8 cellular contexts compared by ENCODE assay signal in the genomic region with DNA sequence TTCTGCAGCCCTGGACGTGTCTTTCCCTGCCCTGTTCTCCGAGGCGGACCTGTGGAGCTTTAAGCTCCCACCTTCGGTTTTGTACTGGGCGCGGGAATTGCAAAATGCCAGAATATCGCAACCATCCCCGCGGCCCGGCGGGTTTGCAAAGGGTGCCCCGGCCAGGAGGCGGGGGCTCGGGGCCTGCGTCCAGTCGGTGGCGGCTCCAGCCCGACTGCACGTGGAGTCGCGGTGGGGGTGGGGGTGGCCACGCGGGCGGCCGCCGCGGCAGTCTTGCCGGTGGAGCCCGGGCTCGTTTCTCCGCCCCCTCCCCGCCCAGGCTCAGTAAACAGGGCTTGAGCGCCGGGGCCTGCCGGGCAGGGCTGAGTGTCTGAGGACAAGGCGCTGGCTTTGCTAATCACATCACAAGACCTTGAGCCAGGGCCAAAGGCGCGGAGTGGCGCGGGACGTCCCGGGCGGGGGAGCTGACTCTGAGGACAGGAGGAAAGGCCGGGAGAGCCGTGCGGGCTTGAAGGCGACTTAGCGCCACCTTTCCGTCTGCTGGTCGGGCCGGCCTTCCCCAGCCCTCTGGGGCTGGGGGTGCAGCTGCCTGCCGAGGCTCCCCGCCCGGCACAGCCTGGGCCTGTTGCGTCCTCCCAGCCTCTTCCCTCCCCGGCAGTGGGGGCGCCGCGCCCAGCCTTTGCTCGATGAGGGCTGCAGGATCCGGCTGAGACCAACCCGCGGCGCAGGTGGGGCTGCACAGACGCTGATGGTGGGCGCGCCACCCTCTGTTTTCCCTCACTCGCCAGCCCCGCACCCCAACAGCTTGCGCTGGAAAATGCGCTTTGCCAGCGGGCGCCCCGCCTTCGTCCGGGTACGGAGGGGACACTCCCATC. TPM values are rescaled to one million over a fixed set of nuclear protein-coding genes. Genes with fewer than 3 reads are reported as not detected.
DNase-seq lines count a peak whose midpoint lies in the region; ATAC-seq, FAIRE-seq and TF ChIP-seq lines count a peak whose summit lies in the region.

No MANE protein-coding gene starts in this region.

- peak overlapping the region; percentile 88 for H3K4me3 Mint-ChIP-seq in activated T-helper 2 cell treated with anti-CD3 and anti-CD28 coated beads, Interferon-gamma antibody, Interleukin-2, Interleukin-4, amounts not matched to agents 10 μg/mL and 5 μg/mL and 100 μg/mL, durations not matched to agents 14 hours and 24 hours and 36 hours (ENCODE audit: low read depth)
- peak overlapping the region; percentile 98 for H3K4me3 Mint-ChIP-seq in natural killer cell

- TF ChIP-seq CTCF in AG10803 (conservative IDR thresholded peaks at IDR 0.05; ENCODE audit: low read length): no peak
- no peak for TF ChIP-seq CTCF in natural killer cell (IDR thresholded peaks at IDR 0.05)

- H3K27ac Mint-ChIP-seq in activated T-helper 2 cell treated with anti-CD3 and anti-CD28 coated beads, Interferon-gamma antibody, Interleukin-2, Interleukin-4, amounts not matched to agents 10 μg/mL and 5 μg/mL and 100 μg/mL, durations not matched to agents 14 hours and 24 hours and 36 hours: peak overlapping the region; percentile 88
- H3K27ac Mint-ChIP-seq in natural killer cell: peak overlapping the region; percentile 90 to 99

- FAIRE-seq in HTR-8/SVneo (lab: Jason Lieb, UNC): no peak

- H3K4me3 ChIP-seq in AG10803 (ENCODE audit: low read length): peak overlapping the region; percentile 80

- peak; percentile 18 for ATAC-seq in GM19025 (IDR thresholded peaks at IDR 0.05; ENCODE audit: low read depth, unreplicated experiment)
- ATAC-seq in natural killer cell: peak; percentile 15 to 28 (median 21)
- ATAC-seq in stimulated activated naive CD8-positive, alpha-beta T cell treated with anti-CD3 and anti-CD28 coated beads, Interleukin-15, Interleukin-2, amounts not matched to agents 100 U/mL and 50 U/mL, for 24 hours: peak; percentile 10

- DNase-seq in AG10803 (ENCODE audit: low read depth): peak; percentile 74
- DNase-seq in HTR-8/SVneo (ENCODE audit: insufficient read length, low spot score): peak; percentile 84
- peak; percentile 61 for DNase-seq in activated T-helper 2 cell treated with anti-CD3 and anti-CD28 coated beads, Interferon-gamma antibody, Interleukin-2, Interleukin-4, amounts not matched to agents 10 μg/mL and 5 μg/mL and 100 μg/mL, durations not matched to agents 14 hours and 24 hours and 36 hours (ENCODE audit: low spot score)
- DNase-seq in fibroblast of peridontal ligament (ENCODE audit: extremely low read depth): peak; percentile 73
- peak; percentile 63 for DNase-seq in natural killer cell
- DNase-seq in stimulated activated naive CD8-positive, alpha-beta T cell treated with anti-CD3 and anti-CD28 coated beads, Interleukin-15, Interleukin-2, amounts not matched to agents 100 U/mL and 50 U/mL, for 24 hours: peak; percentile 76

- H3K4me1 Mint-ChIP-seq in activated T-helper 2 cell treated with anti-CD3 and anti-CD28 coated beads, Interferon-gamma antibody, Interleukin-2, Interleukin-4, amounts not matched to agents 10 μg/mL and 5 μg/mL and 100 μg/mL, durations not matched to agents 14 hours and 24 hours and 36 hours (ENCODE audit: low read depth): peaks cover 25% of the 10 kb centered on the region
- H3K4me1 Mint-ChIP-seq in natural killer cell: peaks cover 38 to 44% of the 10 kb centered on the region in 2 donors

- no peaks in the 10 kb centered on the region for H3K9me3 Mint-ChIP-seq in activated T-helper 2 cell treated with anti-CD3 and anti-CD28 coated beads, Interferon-gamma antibody, Interleukin-2, Interleukin-4, amounts not matched to agents 10 μg/mL and 5 μg/mL and 100 μg/mL, durations not matched to agents 14 hours and 24 hours and 36 hours
- no peaks in the 10 kb centered on the region for H3K9me3 Mint-ChIP-seq in natural killer cell

- intact Hi-C loops in activated T-helper 2 cell treated with anti-CD3 and anti-CD28 coated beads, Interferon-gamma antibody, Interleukin-2, Interleukin-4, amounts not matched to agents 10 μg/mL and 5 μg/mL and 100 μg/mL, durations not matched to agents 14 hours and 24 hours and 36 hours (cut with micrococcal nuclease): loop anchor here (1.0 to 10.0 kb wide), 9 partner anchors 53 to 548 kb away; partner anchors contain the start of gene DYNC2LI1
- intact Hi-C loops in natural killer cell (cut with micrococcal nuclease): loop anchor here (2.0 to 5.0 kb wide), 5 partner anchors 68 to 415 kb away; no protein-coding TSS in a partner anchor

- no peaks in the 10 kb centered on the region for H3K27me3 Mint-ChIP-seq in activated T-helper 2 cell treated with anti-CD3 and anti-CD28 coated beads, Interferon-gamma antibody, Interleukin-2, Interleukin-4, amounts not matched to agents 10 μg/mL and 5 μg/mL and 100 μg/mL, durations not matched to agents 14 hours and 24 hours and 36 hours (ENCODE audit: low read depth)
- H3K27me3 Mint-ChIP-seq in natural killer cell (ENCODE audit: low read depth in 2 of 2): no peaks in the 10 kb centered on the region

- peaks cover 50% of the 10 kb centered on the region for H3K36me3 Mint-ChIP-seq in activated T-helper 2 cell treated with anti-CD3 and anti-CD28 coated beads, Interferon-gamma antibody, Interleukin-2, Interleukin-4, amounts not matched to agents 10 μg/mL and 5 μg/mL and 100 μg/mL, durations not matched to agents 14 hours and 24 hours and 36 hours (ENCODE audit: low read depth)
- H3K36me3 Mint-ChIP-seq in natural killer cell: peaks cover 26% of the 10 kb centered on the region

TF ChIP-seq in PFSK-1, 5 proteins besides CTCF, POLR2A, EP300 and RAD21:
- TF ChIP-seq SIN3A (IDR thresholded peaks at IDR 0.05; ENCODE audit: borderline replicate concordance, insufficient read depth, low read length) (0 out of 2 replicates have a peak, but pooled peaks have one; percentile 65), POLR2AphosphoS5 (IDR thresholded peaks at IDR 0.05; ENCODE audit: low read depth, low read length) (peak; percentile 1; the same call in 1 of the 2 replicates), TAF1 (IDR thresholded peaks at IDR 0.05; ENCODE audit: borderline replicate concordance, insufficient read depth, low read length) (no peak)

RNA-seq across cellular contexts. Expression of gene ZFP36L2, which starts 0.8 kb away (rescaled TPM):
- 29.4 TPM for polyA plus RNA-seq in PFSK-1 (2012; ENCODE audit: insufficient read length, low read depth)
- 114 TPM in 2 replicates for total RNA-seq in activated T-helper 2 cell treated with anti-CD3 and anti-CD28 coated beads, Interferon-gamma antibody, Interleukin-2, Interleukin-4, amounts not matched to agents 10 μg/mL and 5 μg/mL and 100 μg/mL, durations not matched to agents 14 hours and 24 hours and 36 hours
- total RNA-seq in natural killer cell: 100 to 1,000 TPM; 376 to 428 (median 418) TPM

Comparison
In these comparisons a context has a peak if more than half of its experiments do, and no peak if none do; other contexts are left out.
1. Peak in every context shown above with its lines: DNase-seq, ATAC-seq and H3K4me3 ChIP-seq.